Comparison of ENCODE assay signal across 26 cellular contexts in genomic region chr3:23312866-23313265, GRCh38.
DNase-seq lines count a peak whose midpoint lies in the region; ATAC-seq, FAIRE-seq and TF ChIP-seq lines count a peak whose summit lies in the region.
"Had no signal": no experiment of that assay in that cellular context is flagged by ENCODE, and none has a peak within 500 bp of the region (broad histone marks: within the 10 kb centered on the region; RNA-seq: fewer than 3 reads in every experiment).

No MANE protein-coding gene starts in this region.

- no peak overlapping the region for H3K4me2 ChIP-seq in fibroblast of lung (ENCODE audit: extremely low read depth, insufficient read depth, low read length)

- H3K27ac Mint-ChIP-seq in activated T-helper 17 cell treated with anti-CD3 and anti-CD28 coated beads, Interleukin-2, amount 50 U/mL, for 72 hours = no peak overlapping the region
- H3K27ac Mint-ChIP-seq: CD14-positive monocyte; stimulated activated naive CD8-positive, alpha-beta T cell treated with anti-CD3 and anti-CD28 coated beads, Interleukin-15, amount 100 ng/mL, for 72 hours; T-helper 2 cell treated with Interferon-gamma antibody and Interleukin-4, amounts not matched to agents 5 μg/mL and 100 μg/mL, for 36 hours had no signal

- TF ChIP-seq CTCF in fibroblast of lung (conservative IDR thresholded peaks at IDR 0.05 in 1 of 2, IDR thresholded peaks at IDR 0.05 in 1 of 2; ENCODE audit: low read depth in 1 of 2, low read length in 2 of 2) = no peak

- H3K27me3 ChIP-seq in adipocyte (replicated peaks; ENCODE audit: control insufficient read depth, insufficient read depth, low read length) = no peaks in the 10 kb centered on the region
- H3K27me3 ChIP-seq in fibroblast of lung (ENCODE audit: control insufficient read depth, insufficient read depth, low read length) = no peaks in the 10 kb centered on the region
- H3K27me3 ChIP-seq: tibial artery had no signal

- H3K9me3 ChIP-seq in adipocyte (ENCODE audit: control insufficient read depth, low read length) = no peaks in the 10 kb centered on the region
- H3K9me3 ChIP-seq in fibroblast of lung (ENCODE audit: control insufficient read depth, insufficient read depth, low read depth, low read length) = no peaks in the 10 kb centered on the region
- H3K9me3 ChIP-seq: tibial artery had no signal

- H2AFZ ChIP-seq in fibroblast of lung (ENCODE audit: low read length) = no peak overlapping the region

- no peak overlapping the region for H3K4me3 Mint-ChIP-seq in activated T-helper 17 cell treated with anti-CD3 and anti-CD28 coated beads, Interleukin-2, amount 50 U/mL, for 72 hours
- H3K4me3 Mint-ChIP-seq: activated T-cell treated with anti-CD3 and anti-CD28 coated beads, Interleukin-2, amount 50 U/mL, for 4 hours; CD14-positive monocyte; stimulated activated naive CD8-positive, alpha-beta T cell treated with anti-CD3 and anti-CD28 coated beads, Interleukin-15, amount 100 ng/mL, for 72 hours; T-helper 2 cell treated with Interferon-gamma antibody and Interleukin-4, amounts not matched to agents 5 μg/mL and 100 μg/mL, for 36 hours had no signal

- no peaks in the 10 kb centered on the region for H4K20me1 ChIP-seq in fibroblast of lung (ENCODE audit: control insufficient read depth, extremely low read depth, insufficient read depth, low read length)

- peak; percentile 52 for FAIRE-seq in H54 (lab: Jason Lieb, UNC)
- FAIRE-seq: D721Med had no signal

- peaks cover 23% of the 10 kb centered on the region for H3K4me1 ChIP-seq in adipocyte (ENCODE audit: control insufficient read depth, insufficient read depth, low read length)
- H3K4me1 ChIP-seq in fibroblast of lung (ENCODE audit: control insufficient read depth, extremely low read depth, insufficient read depth, low read length) = no peaks in the 10 kb centered on the region

- no peak overlapping the region for H3K27ac ChIP-seq in fibroblast of lung (ENCODE audit: insufficient read depth, low read length)
- H3K27ac ChIP-seq: tibial artery, VCaP had no signal

- H3K4me3 ChIP-seq in adipocyte (ENCODE audit: low read length) = no peak overlapping the region
- H3K4me3 ChIP-seq in fibroblast of lung (replicated peaks in 1 of 4; ENCODE audit: control extremely low read depth in 1 of 4, insufficient read depth in 1 of 4, low read depth in 3 of 4, low read length in 4 of 4) = no peak overlapping the region
- H3K4me3 ChIP-seq: tibial artery had no signal

- no peak for TF ChIP-seq POLR2A in H54 (IDR thresholded peaks at IDR 0.05; ENCODE audit: low read depth, low read length)

- DNase-seq in H54 (ENCODE audit: insufficient read length, low spot score) = no peak
- peak; percentile 28 for DNase-seq in adipocyte (ENCODE audit: low read depth)
- DNase-seq in fibroblast of lung (ENCODE audit: low read depth in 2 of 2) = peak; percentile 23 to 74
- DNase-seq in non-pigmented ciliary epithelial cell (ENCODE audit: low read depth) = peak; percentile 38
- no peak for DNase-seq in NCI-H2081 (lab: John Stamatoyannopoulos, UW)
- DNase-seq in amniotic stem cell (lab: John Stamatoyannopoulos, UW) = no peak
- DNase-seq: activated CD4-positive, alpha-beta T cell treated with anti-CD3 and anti-CD28 coated beads for 48 hours; activated naive CD4-positive, alpha-beta T cell treated with Interleukin-2 at 50 U/mL for 16 hours; activated T-cell treated with anti-CD3 and anti-CD28 coated beads, Interleukin-2, amount 50 U/mL, for 4 hours; effector CD8-positive, alpha-beta T cell; H7; Karpas-422; mesendoderm; naive B cell; NCI-H1930; NCI-H345; NCI-H748 treated with DMSO at 0.1 percent for 48 hours; retina; stimulated activated naive CD8-positive, alpha-beta T cell treated with anti-CD3 and anti-CD28 coated beads, Interleukin-15, amount 100 ng/mL, for 72 hours; tibial artery had no signal

- H3K27me3 Mint-ChIP-seq in activated T-helper 17 cell treated with anti-CD3 and anti-CD28 coated beads, Interleukin-2, amount 50 U/mL, for 72 hours = no peaks in the 10 kb centered on the region
- H3K27me3 Mint-ChIP-seq: naive B cell; stimulated activated naive CD8-positive, alpha-beta T cell treated with anti-CD3 and anti-CD28 coated beads, Interleukin-15, amount 100 ng/mL, for 72 hours had no signal

- no peaks in the 10 kb centered on the region for H3K36me3 ChIP-seq in adipocyte (ENCODE audit: control insufficient read depth, insufficient read depth, low read length, severe bottlenecking)
- no peaks in the 10 kb centered on the region for H3K36me3 ChIP-seq in fibroblast of lung (ENCODE audit: control insufficient read depth, insufficient read depth, low read length)
- H3K36me3 ChIP-seq: tibial artery had no signal

- H3K9ac ChIP-seq in adipocyte (ENCODE audit: low read length) = no peak overlapping the region
- H3K9ac ChIP-seq in fibroblast of lung (ENCODE audit: insufficient read depth, low read length) = no peak overlapping the region

- H3K9me3 Mint-ChIP-seq in activated T-helper 17 cell treated with anti-CD3 and anti-CD28 coated beads, Interleukin-2, amount 50 U/mL, for 72 hours = no peaks in the 10 kb centered on the region

- H3K36me3 Mint-ChIP-seq in activated T-helper 17 cell treated with anti-CD3 and anti-CD28 coated beads, Interleukin-2, amount 50 U/mL, for 72 hours (ENCODE audit: low read depth) = no peaks in the 10 kb centered on the region

- ATAC-seq in activated T-helper 17 cell treated with anti-CD3 and anti-CD28 coated beads, Interleukin-2, amount 50 U/mL, for 72 hours (replicated peaks) = no peak
- ATAC-seq in HG02642 (IDR thresholded peaks at IDR 0.05; ENCODE audit: poor library complexity, unreplicated experiment) = no peak
- ATAC-seq: activated T-cell treated with anti-CD3 and anti-CD28 coated beads, Interleukin-2, amount 50 U/mL, for 4 hours; stimulated activated naive CD8-positive, alpha-beta T cell treated with anti-CD3 and anti-CD28 coated beads, Interleukin-15, amount 100 ng/mL, for 72 hours had no signal

- H3K4me1 Mint-ChIP-seq in activated T-helper 17 cell treated with anti-CD3 and anti-CD28 coated beads, Interleukin-2, amount 50 U/mL, for 72 hours = no peaks in the 10 kb centered on the region

- H3K79me2 ChIP-seq in fibroblast of lung (ENCODE audit: control insufficient read depth, insufficient read depth, low read length) = peaks cover 6% of the 10 kb centered on the region

Comparison
In these comparisons a context has a peak if more than half of its experiments do, and no peak if none do; other contexts are left out.
1. DNase-seq: peak in adipocyte (single experiment), fibroblast of lung (2 of 2) and non-pigmented ciliary epithelial cell (single experiment); none in H54 (single experiment), NCI-H2081 (0 of 2) and amniotic stem cell (single experiment).